ENCODE assay signal across 8 cellular contexts in the genomic region with DNA sequence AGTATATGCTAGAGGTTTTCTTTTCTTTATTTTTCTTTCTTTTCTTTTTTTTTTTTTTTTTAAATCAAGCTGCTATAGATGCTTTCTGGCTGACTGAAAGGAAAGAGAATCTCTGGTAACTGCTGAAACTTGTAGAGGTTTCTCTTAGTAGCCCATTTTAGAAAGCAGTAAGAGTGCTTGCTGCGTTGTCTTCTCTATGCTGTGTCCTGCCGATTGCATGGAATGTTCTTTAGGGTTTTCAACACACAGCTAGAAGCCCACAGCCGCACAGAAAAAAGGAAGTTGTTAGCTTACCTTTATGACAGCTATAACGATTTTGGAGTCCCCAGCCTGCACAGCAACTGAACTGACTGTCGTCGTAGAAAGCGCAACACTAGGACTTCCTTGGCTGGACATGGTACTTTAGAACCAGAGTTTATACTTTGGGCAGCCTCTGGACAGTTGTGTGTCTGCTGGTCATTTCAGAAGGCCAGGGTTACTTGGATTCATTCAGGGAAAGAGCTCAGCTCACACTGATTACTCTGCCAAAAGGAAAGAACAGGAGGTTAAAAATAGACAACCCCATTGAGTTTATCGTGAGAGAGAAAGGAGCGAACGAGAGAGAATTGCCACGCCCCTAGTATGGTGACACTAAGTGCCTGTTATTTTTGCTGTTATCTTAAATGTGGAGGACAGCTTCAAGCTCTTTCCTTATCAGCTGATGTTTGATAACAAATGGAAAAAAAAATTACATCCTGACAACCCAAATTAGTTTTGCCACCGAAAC. TPM values are rescaled to one million over a fixed set of nuclear protein-coding genes. Genes with fewer than 3 reads are reported as not detected.
DNase-seq lines count a peak whose midpoint lies in the region; ATAC-seq and TF ChIP-seq lines count a peak whose summit lies in the region.

A gene with protein sequence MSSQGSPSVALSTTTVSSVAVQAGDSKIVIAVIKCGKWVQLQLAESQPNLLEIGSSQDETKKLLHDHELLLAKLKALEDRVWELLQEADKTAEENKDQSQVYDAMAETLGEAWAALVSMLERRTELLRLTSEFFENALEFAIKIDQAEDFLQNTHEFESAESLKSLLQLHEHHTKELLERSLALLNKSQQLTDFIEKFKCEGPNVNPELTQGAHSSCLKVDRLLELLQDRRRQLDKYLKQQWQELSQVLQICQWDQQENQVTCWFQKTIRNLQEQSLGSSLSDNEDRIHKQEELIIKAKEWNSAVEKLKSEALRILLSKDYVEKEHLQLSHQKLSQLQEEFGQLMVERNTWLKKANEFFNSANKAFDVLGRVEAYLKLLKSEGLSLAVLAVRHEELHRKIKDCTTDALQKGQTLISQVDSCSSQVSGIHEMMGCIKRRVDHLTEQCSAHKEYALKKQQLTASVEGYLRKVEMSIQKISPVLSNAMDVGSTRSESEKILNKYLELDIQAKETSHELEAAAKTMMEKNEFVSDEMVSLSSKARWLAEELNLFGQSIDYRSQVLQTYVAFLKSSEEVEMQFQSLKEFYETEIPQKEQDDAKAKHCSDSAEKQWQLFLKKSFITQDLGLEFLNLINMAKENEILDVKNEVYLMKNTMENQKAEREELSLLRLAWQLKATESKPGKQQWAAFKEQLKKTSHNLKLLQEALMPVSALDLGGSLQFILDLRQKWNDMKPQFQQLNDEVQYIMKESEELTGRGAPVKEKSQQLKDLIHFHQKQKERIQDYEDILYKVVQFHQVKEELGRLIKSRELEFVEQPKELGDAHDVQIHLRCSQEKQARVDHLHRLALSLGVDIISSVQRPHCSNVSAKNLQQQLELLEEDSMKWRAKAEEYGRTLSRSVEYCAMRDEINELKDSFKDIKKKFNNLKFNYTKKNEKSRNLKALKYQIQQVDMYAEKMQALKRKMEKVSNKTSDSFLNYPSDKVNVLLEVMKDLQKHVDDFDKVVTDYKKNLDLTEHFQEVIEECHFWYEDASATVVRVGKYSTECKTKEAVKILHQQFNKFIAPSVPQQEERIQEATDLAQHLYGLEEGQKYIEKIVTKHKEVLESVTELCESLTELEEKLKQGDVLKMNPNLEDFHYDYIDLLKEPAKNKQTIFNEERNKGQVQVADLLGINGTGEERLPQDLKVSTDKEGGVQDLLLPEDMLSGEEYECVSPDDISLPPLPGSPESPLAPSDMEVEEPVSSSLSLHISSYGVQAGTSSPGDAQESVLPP (N-terminal part only) (minus strand): TSS at position 592 of the 766 bp plus-strand sequence. CDS start 196 bp downstream, at position 396.

- H3K36me3 ChIP-seq in heart right ventricle = peaks cover 0 to 20% (median 0%) of the 10 kb centered on the region in 9 donors

- WGBS in heart right ventricle, 2 donors = 4 to 7% methylated on average over 12 of the region's 12 CpGs

- peak within 1 kb of the TSS; percentile 95 to 98 for H3K27ac Mint-ChIP-seq in T-cell
- H3K27ac Mint-ChIP-seq in stimulated activated naive CD8-positive, alpha-beta T cell treated with anti-CD3 and anti-CD28 coated beads, Interleukin-15, amount 100 ng/mL, for 72 hours = peak within 1 kb of the TSS; percentile 87 to 95

- CTCF ChIA-PET in T-cell (lab: Charles Lee) = interaction anchor here (0.6 to 1.1 kb wide), 6 partner anchors 8 to 753 kb away, joined by 3 to 4 read pairs (median 3); no protein-coding TSS in a partner anchor

- H3K4me1 ChIP-seq in heart right ventricle = peaks cover 4 to 42% (median 16%) of the 10 kb centered on the region in 9 donors

- peak within 1 kb of the TSS; percentile 12 to 59 (median 52) for H3K4me3 ChIP-seq in heart right ventricle

- H3K36me3 Mint-ChIP-seq in T-cell = peaks cover 8% of the 10 kb centered on the region

- intact Hi-C loops in heart right ventricle (cut with DNase I) = loop anchor here in 2 of 10 donors (10.0 kb wide), 1 partner anchor 75 kb away; no protein-coding TSS in a partner anchor

- TF ChIP-seq CTCF in heart right ventricle (IDR thresholded peaks at IDR 0.05) = no peak

- POLR2A ChIA-PET in T-cell (lab: Charles Lee) = interaction anchor here (0.6 to 1.0 kb wide), 5 partner anchors 8 to 538 kb away, joined by 3 to 9 read pairs (median 4); no protein-coding TSS in a partner anchor

- H3K9me3 Mint-ChIP-seq in T-cell = no peaks in the 10 kb centered on the region
- peaks cover 0 to under 1% of the 10 kb centered on the region in 2 donors for H3K9me3 Mint-ChIP-seq in stimulated activated naive CD8-positive, alpha-beta T cell treated with anti-CD3 and anti-CD28 coated beads, Interleukin-15, amount 100 ng/mL, for 72 hours

- H3K4me1 Mint-ChIP-seq in T-cell = peaks cover 49 to 55% (median 49%) of the 10 kb centered on the region in 3 donors
- peaks cover 41% of the 10 kb centered on the region for H3K4me1 Mint-ChIP-seq in stimulated activated naive CD8-positive, alpha-beta T cell treated with anti-CD3 and anti-CD28 coated beads, Interleukin-15, amount 100 ng/mL, for 72 hours

- H3K27me3 Mint-ChIP-seq in T-cell = no peaks in the 10 kb centered on the region
- no peaks in the 10 kb centered on the region for H3K27me3 Mint-ChIP-seq in stimulated activated naive CD8-positive, alpha-beta T cell treated with anti-CD3 and anti-CD28 coated beads, Interleukin-15, amount 100 ng/mL, for 72 hours

- DNase-seq in activated CD8-positive, alpha-beta memory T cell treated with anti-CD3 and anti-CD28 coated beads for 24 hours = peak; percentile 70
- DNase-seq in activated CD8-positive, alpha-beta memory T cell treated with anti-CD3 and anti-CD28 coated beads, Interleukin-2, amount 50 U/mL, for 48 hours = no peak
- DNase-seq in T-cell = peak in 20 of 34 experiments; percentile 2 to 42 (median 13)
- peak in 1 of 2 donors; percentile 72 for DNase-seq in heart right ventricle
- peak; percentile 16 to 35 for DNase-seq in stimulated activated naive CD8-positive, alpha-beta T cell treated with anti-CD3 and anti-CD28 coated beads, Interleukin-15, amount 100 ng/mL, for 72 hours
- DNase-seq in NCI-H146 (lab: John Stamatoyannopoulos, UW) = no peak
- no peak for DNase-seq in retina

- ATAC-seq in HG03045 (IDR thresholded peaks at IDR 0.05; ENCODE audit: unreplicated experiment) (peak; percentile 62), T-cell (replicated peaks in 1 of 4) (peak; percentile 77 to 81 (median 80)), heart right ventricle (peak; percentile 89 to 96 (median 94))
- ATAC-seq in stimulated activated naive CD8-positive, alpha-beta T cell treated with anti-CD3 and anti-CD28 coated beads, Interleukin-15, amount 100 ng/mL, for 72 hours = peak; percentile 77

- peak within 1 kb of the TSS; percentile 66 to 91 (median 80) for H3K27ac ChIP-seq in heart right ventricle

- H3K9me3 ChIP-seq in heart right ventricle = no peaks in the 10 kb centered on the region

- H3K4me3 Mint-ChIP-seq in T-cell = peak within 1 kb of the TSS; percentile 86 to 90 (median 89)
- peak within 1 kb of the TSS; percentile 83 to 96 for H3K4me3 Mint-ChIP-seq in stimulated activated naive CD8-positive, alpha-beta T cell treated with anti-CD3 and anti-CD28 coated beads, Interleukin-15, amount 100 ng/mL, for 72 hours

- no peaks in the 10 kb centered on the region for H3K27me3 ChIP-seq in heart right ventricle

RNA-seq across cellular contexts. Expression of the gene that starts here (rescaled TPM):
- total RNA-seq in T-cell = 10 to 100 TPM; 13.2 to 44.8 (median 16.8) TPM
- total RNA-seq in heart right ventricle = 100 to 1,000 TPM; 138 to 379 (median 236) TPM
- polyA plus RNA-seq in heart right ventricle = 10 to 100 TPM in 1 of 2 donors, 1 to 10 TPM in 1; 5.2 to 15.2 TPM

Comparison
In these comparisons a context has a peak if more than half of its experiments do, and no peak if none do; other contexts are left out.
1. DNase-seq: peak in activated CD8-positive, alpha-beta memory T cell treated with anti-CD3 and anti-CD28 coated beads for 24 hours (single experiment), T-cell (20 of 34) and stimulated activated naive CD8-positive, alpha-beta T cell treated with anti-CD3 and anti-CD28 coated beads, Interleukin-15, amount 100 ng/mL, for 72 hours (2 of 2); none in activated CD8-positive, alpha-beta memory T cell treated with anti-CD3 and anti-CD28 coated beads, Interleukin-2, amount 50 U/mL, for 48 hours (single experiment), NCI-H146 (single experiment) and retina (single experiment).
2. Peak in every context shown above with its lines, with median percentiles within 50 percentile points of each other: ATAC-seq.